In genomic region chr10:79196470-79197461, GRCh38 we compare ENCODE assay signal across 1 cellular context.
TF ChIP-seq lines count a peak whose summit lies in the region.

No MANE protein-coding gene starts in this region.

TF ChIP-seq in HepG2, 621 proteins besides CTCF, POLR2A, EP300 and RAD21 (continued from another document):
- TF ChIP-seq ZXDC (CRISPR knock-in tag; IDR thresholded peaks at IDR 0.05) = no peak
- TF ChIP-seq SP140L (CRISPR knock-in tag; IDR thresholded peaks at IDR 0.05; ENCODE audit: borderline replicate concordance) = no peak
- no peak for TF ChIP-seq ZFP36 (IDR thresholded peaks at IDR 0.05; ENCODE audit: borderline replicate concordance, low read depth, low read length, partially characterized antibody)
- TF ChIP-seq ELF3 (CRISPR knock-in tag; IDR thresholded peaks at IDR 0.05) = no peak
- peak; percentile 56; the same call in 1 of the 2 replicates for TF ChIP-seq ZFX (CRISPR knock-in tag; IDR thresholded peaks at IDR 0.05; ENCODE audit: low read depth)
- no peak for TF ChIP-seq CBX1 (IDR thresholded peaks at IDR 0.05; ENCODE audit: low read depth)
- no peak for TF ChIP-seq SATB2 (CRISPR knock-in tag; IDR thresholded peaks at IDR 0.05)
- no peak for TF ChIP-seq ZNF737 (CRISPR knock-in tag; IDR thresholded peaks at IDR 0.05; ENCODE audit: borderline replicate concordance)
- TF ChIP-seq TEAD3 (CRISPR knock-in tag; optimal IDR thresholded peaks at IDR 0.05; ENCODE audit: borderline replicate concordance) = peak; percentile 51
- no peak for TF ChIP-seq BORCS8-MEF2B (CRISPR knock-in tag; IDR thresholded peaks at IDR 0.05)
- no peak for TF ChIP-seq ZNF205 (CRISPR knock-in tag; IDR thresholded peaks at IDR 0.05)
- TF ChIP-seq TERF1 (CRISPR knock-in tag; IDR thresholded peaks at IDR 0.05) = no peak
- TF ChIP-seq USF2 (IDR thresholded peaks at IDR 0.05; ENCODE audit: low read depth, low read length) = no peak
- TF ChIP-seq USF2 (CRISPR knock-in tag; IDR thresholded peaks at IDR 0.05; ENCODE audit: borderline replicate concordance) = no peak
- TF ChIP-seq ZSCAN31 (CRISPR knock-in tag; IDR thresholded peaks at IDR 0.05; ENCODE audit: low read depth) = 0 out of 2 replicates have a peak, but pooled peaks have one; percentile 48
- TF ChIP-seq MBNL3 (CRISPR knock-in tag; conservative IDR thresholded peaks at IDR 0.05) = no peak
- TF ChIP-seq ARNT2 (CRISPR knock-in tag; IDR thresholded peaks at IDR 0.05; ENCODE audit: low read depth) = 0 out of 2 replicates have a peak, but pooled peaks have one; percentile 21
- TF ChIP-seq HOXA9 (CRISPR knock-in tag; IDR thresholded peaks at IDR 0.05; ENCODE audit: borderline replicate concordance) = no peak
- 0 out of 2 replicates have a peak, but pooled peaks have one; percentile 27 for TF ChIP-seq HIVEP1 (CRISPR knock-in tag; IDR thresholded peaks at IDR 0.05)
- no peak for TF ChIP-seq E2F2 (CRISPR knock-in tag; IDR thresholded peaks at IDR 0.05; ENCODE audit: borderline replicate concordance)
- TF ChIP-seq TAF1 (CRISPR knock-in tag; IDR thresholded peaks at IDR 0.05) = no peak
- no peak for TF ChIP-seq KAT7 (CRISPR knock-in tag; IDR thresholded peaks at IDR 0.05; ENCODE audit: borderline replicate concordance)
- TF ChIP-seq HNRNPLL (IDR thresholded peaks at IDR 0.05; ENCODE audit: low read depth, low read length, poor library complexity, severe bottlenecking) = no peak
- TF ChIP-seq ZNF543 (CRISPR knock-in tag; IDR thresholded peaks at IDR 0.05) = no peak
- TF ChIP-seq ZFP41 (CRISPR knock-in tag; IDR thresholded peaks at IDR 0.05; ENCODE audit: borderline replicate concordance) = no peak
- TF ChIP-seq ZBTB34 (CRISPR knock-in tag; IDR thresholded peaks at IDR 0.05) = no peak
- TF ChIP-seq ADNP (CRISPR knock-in tag; IDR thresholded peaks at IDR 0.05) = no peak
- TF ChIP-seq ATRX (CRISPR knock-in tag; IDR thresholded peaks at IDR 0.05; ENCODE audit: borderline replicate concordance) = no peak
- no peak for TF ChIP-seq SSRP1 (CRISPR knock-in tag; IDR thresholded peaks at IDR 0.05)
- 0 out of 2 replicates have a peak, but pooled peaks have one; percentile 30 for TF ChIP-seq ZNF607 (CRISPR knock-in tag; IDR thresholded peaks at IDR 0.05; ENCODE audit: borderline replicate concordance)
- no peak for TF ChIP-seq ZNF589 (CRISPR knock-in tag; conservative IDR thresholded peaks at IDR 0.05)
- TF ChIP-seq KDM5B (CRISPR knock-in tag; IDR thresholded peaks at IDR 0.05; ENCODE audit: borderline replicate concordance) = 0 out of 2 replicates have a peak, but pooled peaks have one; percentile 40
- TF ChIP-seq ZNF570 (CRISPR knock-in tag; IDR thresholded peaks at IDR 0.05; ENCODE audit: borderline replicate concordance) = no peak
- TF ChIP-seq TRIM22 (IDR thresholded peaks at IDR 0.05) = no peak
- TF ChIP-seq PRPF4 (IDR thresholded peaks at IDR 0.05; ENCODE audit: low read depth, low read length, poor library complexity, severe bottlenecking) = no peak
- TF ChIP-seq DPF2 (CRISPR knock-in tag; IDR thresholded peaks at IDR 0.05; ENCODE audit: borderline replicate concordance, low read depth) = no peak
- no peak for TF ChIP-seq ATF1 (CRISPR knock-in tag; IDR thresholded peaks at IDR 0.05)
- no peak for TF ChIP-seq HOXD1 (CRISPR knock-in tag; IDR thresholded peaks at IDR 0.05)
- no peak for TF ChIP-seq ARID2 (CRISPR knock-in tag; IDR thresholded peaks at IDR 0.05; ENCODE audit: borderline replicate concordance)
- 0 out of 2 replicates have a peak, but pooled peaks have one; percentile 8 for TF ChIP-seq FOXA3 (CRISPR knock-in tag; IDR thresholded peaks at IDR 0.05)
- TF ChIP-seq AGO2 (optimal IDR thresholded peaks at IDR 0.05; ENCODE audit: low read depth, low read length) = peak; percentile 35
- TF ChIP-seq ZNF550 (CRISPR knock-in tag; IDR thresholded peaks at IDR 0.05; ENCODE audit: borderline replicate concordance) = no peak
- no peak for TF ChIP-seq ZBTB38 (CRISPR knock-in tag; IDR thresholded peaks at IDR 0.05)
- no peak for TF ChIP-seq ZNF574 (CRISPR knock-in tag; IDR thresholded peaks at IDR 0.05)
TF ChIP-seq in HepG2: peak in this region for 68.
